Comparison of ENCODE assay signal across 12 cellular contexts in the genomic region with DNA sequence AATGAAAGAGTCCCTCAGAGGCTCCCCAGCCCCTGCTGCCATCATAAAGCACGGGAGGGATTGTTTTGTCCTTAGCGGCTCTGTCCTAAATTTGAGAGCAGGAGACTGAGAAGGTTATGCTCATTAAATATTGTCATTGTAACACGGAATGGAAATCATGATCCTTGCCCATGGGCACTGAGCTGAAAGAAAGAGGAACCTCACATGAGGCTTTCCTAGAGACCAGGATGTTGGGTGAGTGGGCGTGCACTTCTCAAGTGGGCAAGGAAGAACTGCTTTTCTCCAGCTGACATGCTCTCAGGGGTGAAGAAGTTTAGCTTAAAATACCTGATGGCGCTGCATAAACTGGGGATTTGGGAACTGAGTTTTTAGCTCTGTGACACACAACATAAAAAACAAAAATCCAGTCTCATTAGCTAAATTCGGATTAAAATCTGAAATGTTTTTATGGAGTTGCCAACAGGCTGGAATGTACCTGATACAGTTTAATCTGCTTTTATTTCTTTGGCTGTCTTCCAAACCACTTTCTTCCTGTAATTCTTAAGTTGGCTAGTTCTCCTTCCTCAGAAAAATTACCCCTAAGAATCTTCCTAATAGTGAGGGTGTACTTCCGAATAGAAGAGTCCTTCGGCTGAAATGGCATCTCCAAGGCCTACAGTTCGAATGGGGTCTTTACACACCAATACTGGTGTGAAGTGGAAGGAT. TPM values are rescaled to one million over a fixed set of nuclear protein-coding genes. Genes with fewer than 3 reads are reported as not detected.
DNase-seq lines count a peak whose midpoint lies in the region; ATAC-seq, FAIRE-seq and TF ChIP-seq lines count a peak whose summit lies in the region.
"Had no signal": no experiment of that assay in that cellular context is flagged by ENCODE, and none has a peak within 500 bp of the region (broad histone marks: within the 10 kb centered on the region; RNA-seq: fewer than 3 reads in every experiment).

No MANE protein-coding gene starts in this region.

- H3K27ac Mint-ChIP-seq in CD4-positive, CD25-positive, alpha-beta regulatory T cell: peak overlapping the region in 2 of 3 donors; percentile 31 to 82
- peak overlapping the region; percentile 12 for H3K27ac Mint-ChIP-seq in astrocyte (ENCODE audit: unreplicated experiment)
- no peak overlapping the region for H3K27ac Mint-ChIP-seq in activated T-helper 1 cell treated with anti-CD3 and anti-CD28 coated beads, Interleukin-12 subunit alpha, Interleukin-12 subunit beta, Interleukin-2, Interleukin-4 antibody, amounts not matched to agents 30 ng/mL and 10 ng/mL and 1 ng/mL, durations not matched to agents 14 hours and 24 hours and 36 hours

- TF ChIP-seq POLR2A in suprapubic skin (IDR thresholded peaks at IDR 0.05): no peak

- H3K4me3 Mint-ChIP-seq in CD4-positive, CD25-positive, alpha-beta regulatory T cell: no peak overlapping the region
- H3K4me3 Mint-ChIP-seq in astrocyte (ENCODE audit: unreplicated experiment): no peak overlapping the region
- H3K4me3 Mint-ChIP-seq in activated T-helper 1 cell treated with anti-CD3 and anti-CD28 coated beads, Interleukin-12 subunit alpha, Interleukin-12 subunit beta, Interleukin-2, Interleukin-4 antibody, amounts not matched to agents 30 ng/mL and 10 ng/mL and 1 ng/mL, durations not matched to agents 14 hours and 24 hours and 36 hours: no peak overlapping the region

- TF ChIP-seq EP300 in suprapubic skin (IDR thresholded peaks at IDR 0.05): no peak

- DNase-seq in CD4-positive, CD25-positive, alpha-beta regulatory T cell: no peak
- DNase-seq in MV-4-11 (lab: John Stamatoyannopoulos, UW) (peak; percentile 72), astrocyte (ENCODE audit: low read depth) (peak; percentile 32), medulla oblongata (ENCODE audit: extremely low spot score) (peak; percentile 69), suprapubic skin (ENCODE audit: low spot score in 2 of 2) (no peak)
- no peak for DNase-seq in activated T-helper 1 cell treated with anti-CD3 and anti-CD28 coated beads, Interleukin-12 subunit alpha, Interleukin-12 subunit beta, Interleukin-2, Interleukin-4 antibody, amounts not matched to agents 30 ng/mL and 10 ng/mL and 1 ng/mL, durations not matched to agents 14 hours and 24 hours and 36 hours (ENCODE audit: low spot score)
- DNase-seq: DMS153 had no signal

- H3K27me3 ChIP-seq in CD4-positive, CD25-positive, alpha-beta regulatory T cell (ENCODE audit: control insufficient read depth, insufficient read depth, low read length): no peaks in the 10 kb centered on the region
- H3K27me3 ChIP-seq in astrocyte (ENCODE audit: insufficient read depth, low read length) (no peaks in the 10 kb centered on the region), suprapubic skin (no peaks in the 10 kb centered on the region)

- H3K4me1 Mint-ChIP-seq in CD4-positive, CD25-positive, alpha-beta regulatory T cell: peaks cover 0 to 19% (median 13%) of the 10 kb centered on the region in 4 donors
- H3K4me1 Mint-ChIP-seq in astrocyte (ENCODE audit: low read depth, unreplicated experiment): peaks cover 7% of the 10 kb centered on the region
- peaks cover 28% of the 10 kb centered on the region for H3K4me1 Mint-ChIP-seq in activated T-helper 1 cell treated with anti-CD3 and anti-CD28 coated beads, Interleukin-12 subunit alpha, Interleukin-12 subunit beta, Interleukin-2, Interleukin-4 antibody, amounts not matched to agents 30 ng/mL and 10 ng/mL and 1 ng/mL, durations not matched to agents 14 hours and 24 hours and 36 hours (ENCODE audit: low read depth)

- H3K9ac ChIP-seq in astrocyte (ENCODE audit: low read length): no peak overlapping the region

- no peaks in the 10 kb centered on the region for H3K9me3 ChIP-seq in CD4-positive, CD25-positive, alpha-beta regulatory T cell (ENCODE audit: control insufficient read depth in 2 of 2, low read length in 2 of 2)
- H3K9me3 ChIP-seq in astrocyte (ENCODE audit: insufficient read depth, low read depth, low read length): no peaks in the 10 kb centered on the region
- no peaks in the 10 kb centered on the region for H3K9me3 ChIP-seq in suprapubic skin

- TF ChIP-seq CTCF in astrocyte (IDR thresholded peaks at IDR 0.05; ENCODE audit: insufficient read depth, low read depth, low read length): no peak
- TF ChIP-seq CTCF in suprapubic skin (IDR thresholded peaks at IDR 0.05): no peak

- no peaks in the 10 kb centered on the region for H3K4me1 ChIP-seq in CD4-positive, CD25-positive, alpha-beta regulatory T cell (ENCODE audit: control insufficient read depth, insufficient read depth, low read length, poor library complexity, severe bottlenecking)
- peaks cover 9% of the 10 kb centered on the region for H3K4me1 ChIP-seq in astrocyte (ENCODE audit: insufficient read depth, low read length)
- H3K4me1 ChIP-seq in suprapubic skin: no peaks in the 10 kb centered on the region

- H2AFZ ChIP-seq in astrocyte (ENCODE audit: low read depth, low read length): no peak overlapping the region

- no peak overlapping the region for H3K4me2 ChIP-seq in astrocyte (ENCODE audit: low read length)

- FAIRE-seq in astrocyte (lab: Jason Lieb, UNC): no peak
- FAIRE-seq: colon, GM18507 had no signal

- peaks cover 54% of the 10 kb centered on the region for H3K36me3 Mint-ChIP-seq in CD4-positive, CD25-positive, alpha-beta regulatory T cell
- H3K36me3 Mint-ChIP-seq in astrocyte (ENCODE audit: low read depth, unreplicated experiment): peaks cover 36% of the 10 kb centered on the region
- peaks cover 55% of the 10 kb centered on the region for H3K36me3 Mint-ChIP-seq in activated T-helper 1 cell treated with anti-CD3 and anti-CD28 coated beads, Interleukin-12 subunit alpha, Interleukin-12 subunit beta, Interleukin-2, Interleukin-4 antibody, amounts not matched to agents 30 ng/mL and 10 ng/mL and 1 ng/mL, durations not matched to agents 14 hours and 24 hours and 36 hours (ENCODE audit: low read depth)

- peaks cover 8% of the 10 kb centered on the region for H3K79me2 ChIP-seq in astrocyte (ENCODE audit: insufficient read depth, low read length)

- no peaks in the 10 kb centered on the region for H3K27me3 Mint-ChIP-seq in CD4-positive, CD25-positive, alpha-beta regulatory T cell
- H3K27me3 Mint-ChIP-seq in astrocyte (ENCODE audit: low read depth, unreplicated experiment): no peaks in the 10 kb centered on the region
- H3K27me3 Mint-ChIP-seq in activated T-helper 1 cell treated with anti-CD3 and anti-CD28 coated beads, Interleukin-12 subunit alpha, Interleukin-12 subunit beta, Interleukin-2, Interleukin-4 antibody, amounts not matched to agents 30 ng/mL and 10 ng/mL and 1 ng/mL, durations not matched to agents 14 hours and 24 hours and 36 hours (ENCODE audit: insufficient read depth): no peaks in the 10 kb centered on the region

- intact Hi-C loops in activated T-helper 1 cell treated with anti-CD3 and anti-CD28 coated beads, Interleukin-12 subunit alpha, Interleukin-12 subunit beta, Interleukin-2, Interleukin-4 antibody, amounts not matched to agents 30 ng/mL and 10 ng/mL and 1 ng/mL, durations not matched to agents 14 hours and 24 hours and 36 hours (cut with micrococcal nuclease): no loop called here

- H3K36me3 ChIP-seq in CD4-positive, CD25-positive, alpha-beta regulatory T cell (ENCODE audit: control insufficient read depth, insufficient read depth, low read length): peaks cover 58% of the 10 kb centered on the region
- H3K36me3 ChIP-seq in astrocyte (ENCODE audit: insufficient read depth, low read length) (peaks cover 25% of the 10 kb centered on the region), suprapubic skin (peaks cover 48% of the 10 kb centered on the region)

- peaks cover 7% of the 10 kb centered on the region for H4K20me1 ChIP-seq in astrocyte (ENCODE audit: insufficient read depth, low read length)

- no peaks in the 10 kb centered on the region for H3K9me3 Mint-ChIP-seq in CD4-positive, CD25-positive, alpha-beta regulatory T cell
- H3K9me3 Mint-ChIP-seq in astrocyte (ENCODE audit: unreplicated experiment): no peaks in the 10 kb centered on the region
- H3K9me3 Mint-ChIP-seq in activated T-helper 1 cell treated with anti-CD3 and anti-CD28 coated beads, Interleukin-12 subunit alpha, Interleukin-12 subunit beta, Interleukin-2, Interleukin-4 antibody, amounts not matched to agents 30 ng/mL and 10 ng/mL and 1 ng/mL, durations not matched to agents 14 hours and 24 hours and 36 hours: no peaks in the 10 kb centered on the region

- no peak overlapping the region for H3K27ac ChIP-seq in CD4-positive, CD25-positive, alpha-beta regulatory T cell (ENCODE audit: insufficient read depth, low read length, poor library complexity, severe bottlenecking)
- H3K27ac ChIP-seq in astrocyte (ENCODE audit: low read depth, low read length) (no peak overlapping the region), suprapubic skin (no peak overlapping the region)

- no peak overlapping the region for H3K4me3 ChIP-seq in CD4-positive, CD25-positive, alpha-beta regulatory T cell (ENCODE audit: low read depth, low read length)
- H3K4me3 ChIP-seq in astrocyte (ENCODE audit: insufficient read depth, low read depth, low read length): no peak overlapping the region
- no peak overlapping the region for H3K4me3 ChIP-seq in suprapubic skin
- H3K4me3 ChIP-seq: skin epidermis had no signal

- ATAC-seq in CD4-positive, CD25-positive, alpha-beta regulatory T cell (ENCODE audit: low read depth in 2 of 2): no peak
- ATAC-seq in GM19467 (IDR thresholded peaks at IDR 0.05; ENCODE audit: unreplicated experiment): no peak
- ATAC-seq in HG03135 (IDR thresholded peaks at IDR 0.05; ENCODE audit: unreplicated experiment): no peak

- 71% methylated on average over 9 of the region's 9 CpGs for WGBS in suprapubic skin

RNA-seq across cellular contexts. Expression of gene ADPGK, which starts 31.7 kb away (rescaled TPM):
- 89.0 TPM for total RNA-seq in CD4-positive, CD25-positive, alpha-beta regulatory T cell
- polyA plus RNA-seq in CD4-positive, CD25-positive, alpha-beta regulatory T cell: 10 to 100 TPM; 66.3 to 99.0 (median 83.8) TPM
- total RNA-seq in astrocyte (67.3 and 72.1 TPM in 2 replicates), suprapubic skin (10 to 100 TPM; 39.8 to 81.3 (median 52.7) TPM)
- 94.0 and 101 TPM in 2 replicates for total RNA-seq in activated T-helper 1 cell treated with anti-CD3 and anti-CD28 coated beads, Interleukin-12 subunit alpha, Interleukin-12 subunit beta, Interleukin-2, Interleukin-4 antibody, amounts not matched to agents 30 ng/mL and 10 ng/mL and 1 ng/mL, durations not matched to agents 14 hours and 24 hours and 36 hours

Comparison
In these comparisons a context has a peak if more than half of its experiments do, and no peak if none do; other contexts are left out.
1. DNase-seq: peak in MV-4-11 (single experiment), astrocyte (single experiment) and medulla oblongata (single experiment); none in CD4-positive, CD25-positive, alpha-beta regulatory T cell (0 of 3), activated T-helper 1 cell treated with anti-CD3 and anti-CD28 coated beads, Interleukin-12 subunit alpha, Interleukin-12 subunit beta, Interleukin-2, Interleukin-4 antibody, amounts not matched to agents 30 ng/mL and 10 ng/mL and 1 ng/mL, durations not matched to agents 14 hours and 24 hours and 36 hours (single experiment) and suprapubic skin (0 of 2).